Comparison of ENCODE assay signal across 8 cellular contexts in genomic region chr1:40060351-40060750, GRCh38. TPM values are rescaled to one million over a fixed set of nuclear protein-coding genes. Genes with fewer than 3 reads are reported as not detected.
A peak's percentile ranks its signal among the peaks of the same experiment; 100 is the strongest.
DNase-seq lines count a peak whose midpoint lies in the region; ATAC-seq and TF ChIP-seq lines count a peak whose summit lies in the region.

No MANE protein-coding gene starts in this region.

- peak overlapping the region; percentile 59 for H3K27ac ChIP-seq in VCaP
- no peak overlapping the region for H3K27ac ChIP-seq in iPS-20b (ENCODE audit: low read length)
- peak overlapping the region; percentile 69 for H3K27ac ChIP-seq in temporal lobe (ENCODE audit: low read depth, low read length)

- H3K36me3 Mint-ChIP-seq in activated CD8-positive, alpha-beta memory T cell treated with anti-CD3 and anti-CD28 coated beads, Interleukin-2, amount 10 ng/mL, durations not matched to agents 7 days and 5 days: peaks cover 77% of the 10 kb centered on the region

- H3K9me3 ChIP-seq in iPS-20b (ENCODE audit: insufficient read depth, low read depth, low read length): no peaks in the 10 kb centered on the region

- H3K4me3 ChIP-seq in iPS-20b (ENCODE audit: low read length): no peak overlapping the region

- peak overlapping the region; percentile 86 for H3K27ac Mint-ChIP-seq in activated CD8-positive, alpha-beta memory T cell treated with anti-CD3 and anti-CD28 coated beads, Interleukin-2, amount 10 ng/mL, durations not matched to agents 7 days and 5 days

- CTCF ChIA-PET in activated CD8-positive, alpha-beta memory T cell treated with anti-CD3 and anti-CD28 coated beads, Interleukin-2, amount 10 ng/mL, durations not matched to agents 7 days and 5 days (lab: Charles Lee): interaction anchor here (0.7 to 2.2 kb wide), 10 partner anchors 10 to 93 kb away, joined by 3 to 7 read pairs (median 5); no protein-coding TSS in a partner anchor

- no peaks in the 10 kb centered on the region for H3K27me3 Mint-ChIP-seq in activated CD8-positive, alpha-beta memory T cell treated with anti-CD3 and anti-CD28 coated beads, Interleukin-2, amount 10 ng/mL, durations not matched to agents 7 days and 5 days

- H3K9ac ChIP-seq in iPS-20b (ENCODE audit: low read depth, low read length): 0 out of 2 replicates have a peak overlapping the region, but pooled peaks have one; percentile 20

- peaks cover 18% of the 10 kb centered on the region for H3K4me1 ChIP-seq in iPS-20b (ENCODE audit: insufficient read depth, low read length)

- no peaks in the 10 kb centered on the region for H3K27me3 ChIP-seq in iPS-20b (ENCODE audit: insufficient read depth, low read length)

- peak overlapping the region; percentile 62 for H3K4me3 Mint-ChIP-seq in activated CD8-positive, alpha-beta memory T cell treated with anti-CD3 and anti-CD28 coated beads, Interleukin-2, amount 10 ng/mL, durations not matched to agents 7 days and 5 days

- no peaks in the 10 kb centered on the region for H3K9me3 Mint-ChIP-seq in activated CD8-positive, alpha-beta memory T cell treated with anti-CD3 and anti-CD28 coated beads, Interleukin-2, amount 10 ng/mL, durations not matched to agents 7 days and 5 days (ENCODE audit: low read depth)

- no peak for DNase-seq in activated CD8-positive, alpha-beta memory T cell treated with anti-CD3 and anti-CD28 coated beads, Interleukin-2, amount 10 ng/mL, durations not matched to agents 7 days and 5 days
- no peak for DNase-seq in activated CD8-positive, alpha-beta memory T cell treated with anti-CD3 and anti-CD28 coated beads, Interleukin-2, amount 50 U/mL, for 4 hours
- DNase-seq in DMS153 (lab: John Stamatoyannopoulos, UW) (no peak), D341Med (ENCODE audit: low spot score) (no peak)

- peaks cover 88% of the 10 kb centered on the region for H3K4me1 Mint-ChIP-seq in activated CD8-positive, alpha-beta memory T cell treated with anti-CD3 and anti-CD28 coated beads, Interleukin-2, amount 10 ng/mL, durations not matched to agents 7 days and 5 days

- TF ChIP-seq CTCF in VCaP (conservative IDR thresholded peaks at IDR 0.05): no peak

- H3K36me3 ChIP-seq in iPS-20b (ENCODE audit: insufficient read depth, low read depth, low read length): peaks cover 69% of the 10 kb centered on the region

- no peak for ATAC-seq in activated CD8-positive, alpha-beta memory T cell treated with anti-CD3 and anti-CD28 coated beads, Interleukin-2, amount 10 ng/mL, durations not matched to agents 7 days and 5 days
- ATAC-seq in GM18868 (IDR thresholded peaks at IDR 0.05; ENCODE audit: unreplicated experiment): no peak

RNA-seq across cellular contexts. Expression of gene CAP1, which starts 19.8 kb away (rescaled TPM):
- 100 to 1,000 TPM; 647 to 727 TPM for total RNA-seq in activated CD8-positive, alpha-beta memory T cell treated with anti-CD3 and anti-CD28 coated beads, Interleukin-2, amount 10 ng/mL, durations not matched to agents 7 days and 5 days
- 94.7 TPM for total RNA-seq in temporal lobe

RNA-seq across cellular contexts. Expression of gene PPT1, which starts 36.7 kb away (rescaled TPM):
- 10 to 100 TPM; 74.1 to 96.6 TPM for total RNA-seq in activated CD8-positive, alpha-beta memory T cell treated with anti-CD3 and anti-CD28 coated beads, Interleukin-2, amount 10 ng/mL, durations not matched to agents 7 days and 5 days
- 48.4 TPM for total RNA-seq in temporal lobe
